ENCODE assay signal across 1 cellular context in the genomic region with DNA sequence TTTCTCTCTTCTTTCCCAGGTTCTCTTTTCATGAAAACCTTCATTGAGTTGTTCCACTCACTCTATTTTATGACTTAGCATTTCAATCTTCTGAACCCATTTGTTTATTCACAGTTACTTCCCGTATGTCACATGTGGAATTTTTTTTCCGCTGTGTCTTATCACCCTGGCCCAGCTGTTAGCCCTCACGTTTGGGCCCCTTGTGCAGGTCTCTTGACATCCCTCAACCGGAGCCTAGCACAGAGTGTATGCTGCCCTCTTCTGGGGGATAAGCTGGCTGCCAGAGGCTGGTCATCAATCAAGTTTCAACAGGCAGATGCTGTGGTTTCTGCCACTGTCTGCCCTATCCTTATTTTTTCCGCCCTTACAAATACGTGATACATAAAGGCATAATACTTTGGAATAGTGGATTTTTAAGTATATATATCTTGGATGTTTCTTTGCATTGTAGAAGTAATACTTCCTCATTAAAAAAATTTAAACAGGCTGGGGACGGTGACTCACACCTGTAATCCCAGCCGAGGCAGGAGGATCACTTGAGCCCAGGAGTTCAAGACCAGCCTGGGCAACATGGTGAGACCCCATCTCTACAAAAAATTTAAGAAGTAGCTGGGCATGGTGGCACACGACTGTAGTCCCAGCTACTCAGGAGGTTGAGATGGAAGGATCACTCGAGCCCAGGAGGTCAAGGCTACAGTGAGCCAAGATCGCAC.
TF ChIP-seq lines count a peak whose summit lies in the region.

No MANE protein-coding gene starts in this region.

TF ChIP-seq in endothelial cell of umbilical vein, 7 proteins besides CTCF, POLR2A, EP300 and RAD21 (continued from another document):
- TF ChIP-seq MAX (IDR thresholded peaks at IDR 0.05; ENCODE audit: insufficient read depth, insufficient read length) = no peak
- TF ChIP-seq MYC (IDR thresholded peaks at IDR 0.05; ENCODE audit: low read depth, low read length) = no peak
